Comparison of ENCODE assay signal across 9 cellular contexts in the genomic region with DNA sequence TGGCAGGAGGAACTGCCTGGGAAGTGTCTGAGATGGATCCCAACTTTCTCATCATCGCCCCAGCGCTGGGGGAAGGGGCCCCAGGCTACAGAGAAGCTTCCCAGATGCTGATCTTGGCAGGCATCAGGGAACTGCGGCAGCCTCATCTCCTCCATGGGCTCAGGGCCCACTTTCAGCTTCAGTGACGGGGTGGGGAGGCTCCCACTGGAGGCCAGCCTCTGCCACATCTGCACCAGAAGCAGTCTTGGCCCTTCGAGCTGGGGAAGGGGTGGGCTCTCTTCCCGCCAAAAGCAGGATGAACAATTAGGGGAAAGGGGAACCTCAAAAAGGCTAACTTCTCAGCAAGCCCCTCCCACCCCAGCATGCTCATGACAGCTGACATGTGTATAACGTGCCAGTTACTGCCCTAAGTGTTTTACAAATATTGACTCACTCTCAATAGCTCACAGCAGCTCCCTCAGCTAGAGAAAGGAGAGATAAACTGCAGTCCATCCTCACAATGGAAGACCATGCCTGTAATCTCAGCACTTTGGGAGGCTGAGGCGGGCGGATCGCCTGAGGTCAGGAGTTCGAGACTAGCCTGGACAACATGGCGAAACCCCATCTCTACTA. TPM values are rescaled to one million over a fixed set of nuclear protein-coding genes. Genes with fewer than 3 reads are reported as not detected.
DNase-seq lines count a peak whose midpoint lies in the region; TF ChIP-seq lines count a peak whose summit lies in the region.
"Had no signal": no experiment of that assay in that cellular context is flagged by ENCODE, and none has a peak within 500 bp of the region (broad histone marks: within the 10 kb centered on the region; RNA-seq: fewer than 3 reads in every experiment).

No MANE protein-coding gene starts in this region.

- no peaks in the 10 kb centered on the region for H3K36me3 ChIP-seq in GM23248 (ENCODE audit: low read depth)
- no peaks in the 10 kb centered on the region for H3K36me3 ChIP-seq in SK-N-SH (replicated peaks in 1 of 2; ENCODE audit: control insufficient read depth in 1 of 2, insufficient read depth in 2 of 2, low read length in 1 of 2)
- H3K36me3 ChIP-seq in spleen, result no peaks in the 10 kb centered on the region
- H3K36me3 ChIP-seq: HAP-1 had no signal

- DNase-seq in GM23248 (peak; percentile 83), NCI-H748 (lab: John Stamatoyannopoulos, UW; ENCODE audit: unreplicated experiment) (peak; percentile 88), fibroblast of the conjunctiva (ENCODE audit: low read depth) (peak; percentile 89), SK-N-SH (no peak), anterior cingulate cortex (lab: John Stamatoyannopoulos, UW) (no peak), spleen (no peak)
- no peak for DNase-seq in effector CD8-positive, alpha-beta T cell (lab: John Stamatoyannopoulos, UW)

- TF ChIP-seq CTCF in SK-N-SH (IDR thresholded peaks at IDR 0.05) (no peak), spleen (IDR thresholded peaks at IDR 0.05 in 8 of 11, conservative IDR thresholded peaks at IDR 0.05 in 3 of 11) (no peak)

- POLR2A ChIA-PET in SK-N-SH (lab: Yijun Ruan, JAX), result interaction anchor here (1.2 kb wide), 1 partner anchor 12 kb away, joined by 4 read pairs; no protein-coding TSS in a partner anchor

- no peak overlapping the region for H3K4me3 ChIP-seq in GM23248
- no peak overlapping the region for H3K4me3 ChIP-seq in skin epidermis
- H3K4me3 ChIP-seq in SK-N-SH (ENCODE audit: low read depth in 2 of 2, low read length in 1 of 2), result no peak overlapping the region
- H3K4me3 ChIP-seq in spleen, result no peak overlapping the region
- H3K4me3 ChIP-seq: HAP-1 had no signal

- peaks cover 10% of the 10 kb centered on the region; the same call in 1 of the 2 replicates for H3K4me1 ChIP-seq in GM23248 (ENCODE audit: insufficient read depth)
- peaks cover 0 to 6% of the 10 kb centered on the region in 2 experiments; a peak in 1 of 4 replicates for H3K4me1 ChIP-seq in SK-N-SH (ENCODE audit: control insufficient read depth in 1 of 2, insufficient read depth in 2 of 2, low read depth in 1 of 2, low read length in 1 of 2)
- H3K4me1 ChIP-seq in spleen, result peaks cover 11 to 51% (median 22%) of the 10 kb centered on the region in 6 donors
- H3K4me1 ChIP-seq: HAP-1 had no signal

- no peaks in the 10 kb centered on the region for H4K20me1 ChIP-seq in GM23248 (ENCODE audit: insufficient read depth)
- no peaks in the 10 kb centered on the region for H4K20me1 ChIP-seq in SK-N-SH (ENCODE audit: insufficient read depth)

- no peak for TF ChIP-seq RAD21 in SK-N-SH (IDR thresholded peaks at IDR 0.05; ENCODE audit: low read length)

- no peak for TF ChIP-seq POLR2A in spleen (IDR thresholded peaks at IDR 0.05)

- H2AFZ ChIP-seq in GM23248 (peak overlapping the region; percentile 66), SK-N-SH (ENCODE audit: low read depth) (no peak overlapping the region)

- H3F3A ChIP-seq in GM23248 (ENCODE audit: insufficient read depth) (peaks cover 7% of the 10 kb centered on the region; the same call in 1 of the 2 replicates), SK-N-SH (replicated peaks; ENCODE audit: insufficient read depth) (no peaks in the 10 kb centered on the region)

- CTCF ChIA-PET in SK-N-SH (lab: Yijun Ruan, JAX), result interaction anchor here (0.6 to 1.3 kb wide), 2 partner anchors 12 to 697 kb away, joined by 3 to 8 read pairs; no protein-coding TSS in a partner anchor

- no peak for TF ChIP-seq EP300 in SK-N-SH (IDR thresholded peaks at IDR 0.05; ENCODE audit: borderline replicate concordance in 1 of 2, low read depth in 1 of 2, low read length in 1 of 2)

- peak overlapping the region; percentile 47 for H3K9ac ChIP-seq in GM23248
- no peak overlapping the region for H3K9ac ChIP-seq in SK-N-SH

- H3K4me2 ChIP-seq in GM23248 (ENCODE audit: unreplicated experiment) (no peak overlapping the region), SK-N-SH (no peak overlapping the region)

- no peaks in the 10 kb centered on the region for H3K9me3 ChIP-seq in GM23248 (ENCODE audit: low read depth)
- no peaks in the 10 kb centered on the region for H3K9me3 ChIP-seq in SK-N-SH
- H3K9me3 ChIP-seq in spleen, result no peaks in the 10 kb centered on the region
- H3K9me3 ChIP-seq: HAP-1 had no signal

- 13 to 23% methylated on average over 11 to 12 of the region's 12 CpGs for WGBS in GM23248 (ENCODE audit: low coverage in 1 of 2, low lambda C conversion rate in 2 of 2, missing lambda C conversion rate in 2 of 2), 2 experiments
- WGBS in SK-N-SH (ENCODE audit: low lambda C conversion rate), result 87% methylated on average over 7 of the region's 12 CpGs
- WGBS in spleen, 5 donors, result 72 to 83% (median 76%) methylated on average over 9 to 12 of the region's 12 CpGs

- H3K27ac ChIP-seq in GM23248 (peak overlapping the region; percentile 67), skin epidermis (peak overlapping the region in 13 of 21 experiments; percentile 16 to 71 (median 46)), SK-N-SH (ENCODE audit: low read depth in 2 of 2, low read length in 1 of 2) (no peak overlapping the region), spleen (peak overlapping the region in 1 of 8 donors; percentile 11)

- no peaks in the 10 kb centered on the region for H3K79me2 ChIP-seq in GM23248 (ENCODE audit: insufficient read depth)
- no peaks in the 10 kb centered on the region for H3K79me2 ChIP-seq in SK-N-SH (ENCODE audit: insufficient read depth)

- H3K27me3 ChIP-seq in GM23248 (replicated peaks; ENCODE audit: insufficient read depth) (no peaks in the 10 kb centered on the region), SK-N-SH (ENCODE audit: insufficient read depth) (no peaks in the 10 kb centered on the region), spleen (replicated peaks in 1 of 7) (no peaks in the 10 kb centered on the region)

- H3K9me2 ChIP-seq in GM23248 (ENCODE audit: insufficient read depth), result no peaks in the 10 kb centered on the region
- no peaks in the 10 kb centered on the region for H3K9me2 ChIP-seq in SK-N-SH

- in situ Hi-C loops in GM23248 (cut with MboI), result loop anchor here (25.0 kb wide), 1 partner anchor 301 kb away; a partner anchor contains a TSS

- intact Hi-C loops in spleen (cut with DNase I; ENCODE audit: low total_unique reads), result no loop called here

TF ChIP-seq in SK-N-SH, 30 proteins besides CTCF, POLR2A, EP300 and RAD21:
- TF ChIP-seq, protein P1, sequence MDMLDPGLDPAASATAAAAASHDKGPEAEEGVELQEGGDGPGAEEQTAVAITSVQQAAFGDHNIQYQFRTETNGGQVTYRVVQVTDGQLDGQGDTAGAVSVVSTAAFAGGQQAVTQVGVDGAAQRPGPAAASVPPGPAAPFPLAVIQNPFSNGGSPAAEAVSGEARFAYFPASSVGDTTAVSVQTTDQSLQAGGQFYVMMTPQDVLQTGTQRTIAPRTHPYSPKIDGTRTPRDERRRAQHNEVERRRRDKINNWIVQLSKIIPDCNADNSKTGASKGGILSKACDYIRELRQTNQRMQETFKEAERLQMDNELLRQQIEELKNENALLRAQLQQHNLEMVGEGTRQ (IDR thresholded peaks at IDR 0.05; ENCODE audit: borderline replicate concordance, low read depth, low read length), result no peak
- no peak for TF ChIP-seq GATA2 (CRISPR knock-in tag; IDR thresholded peaks at IDR 0.05)
- no peak for TF ChIP-seq SMC3 (IDR thresholded peaks at IDR 0.05; ENCODE audit: low read depth, low read length)
- TF ChIP-seq RXRA (IDR thresholded peaks at IDR 0.05; ENCODE audit: borderline replicate concordance, low read depth), result no peak

RNA-seq across cellular contexts. Expression of a gene that starts 7.1 kb away (rescaled TPM):
- 20.3 and 24.9 TPM in 2 replicates for total RNA-seq in GM23248 (2014; rRNA removed; shearing (Covaris generic))
- polyA plus RNA-seq in GM23248 (2016; fragmentation: Nextera tagmentation; extraction: Ambion mirVana) (35.1 and 35.4 TPM in 2 replicates), SK-N-SH (2012; rRNA removed) (3.6 and 3.8 TPM in 2 replicates), spleen (1 to 10 TPM; 1.4 to 3.0 (median 1.8) TPM)
- 2.1 and 2.5 TPM in 2 replicates for polyA plus RNA-seq in SK-N-SH (2012; cell fraction: cytosol; rRNA removed)
- 3.3 and 4.4 TPM in 2 replicates for polyA plus RNA-seq in SK-N-SH (2012; cell fraction: nucleus; rRNA removed)
- 1 to 10 TPM; 1.6 to 6.1 (median 3.6) TPM for total RNA-seq in spleen

RNA-seq across cellular contexts. Expression of a gene that starts 13.7 kb away (rescaled TPM):
- total RNA-seq in GM23248 (2014; rRNA removed; shearing (Covaris generic)), result 101 and 103 TPM in 2 replicates
- 71.6 and 73.9 TPM in 2 replicates for polyA plus RNA-seq in GM23248 (2016; fragmentation: Nextera tagmentation; extraction: Ambion mirVana)
- 76.0 and 110 TPM in 2 replicates for polyA plus RNA-seq in SK-N-SH (2012; rRNA removed)
- 47.1 and 75.1 TPM in 2 replicates for polyA plus RNA-seq in SK-N-SH (2012; cell fraction: cytosol; rRNA removed)
- 101 and 137 TPM in 2 replicates for polyA plus RNA-seq in SK-N-SH (2012; cell fraction: nucleus; rRNA removed)
- total RNA-seq in spleen, result 10 to 100 TPM; 32.7 to 52.3 (median 37.2) TPM
- 10 to 100 TPM; 31.5 to 60.5 (median 46.0) TPM for polyA plus RNA-seq in spleen

RNA-seq across cellular contexts. Expression of a gene that starts 32.6 kb away (rescaled TPM):
- 21.6 and 22.3 TPM in 2 replicates for total RNA-seq in GM23248 (2014; rRNA removed; shearing (Covaris generic))
- polyA plus RNA-seq in GM23248 (2016; fragmentation: Nextera tagmentation; extraction: Ambion mirVana) (23.6 and 24.4 TPM in 2 replicates), SK-N-SH (2012; rRNA removed) (14.5 and 14.8 TPM in 2 replicates), spleen (10 to 100 TPM; 12.8 to 22.2 (median 15.1) TPM)
- 7.0 and 9.5 TPM in 2 replicates for polyA plus RNA-seq in SK-N-SH (2012; cell fraction: cytosol; rRNA removed)
- polyA plus RNA-seq in SK-N-SH (2012; cell fraction: nucleus; rRNA removed), result 27.0 and 35.4 TPM in 2 replicates
- 100 to 1,000 TPM in 5 of 7 donors, 10 to 100 TPM in 2; 84.4 to 163 (median 116) TPM for total RNA-seq in spleen

RNA-seq across cellular contexts. Expression of a gene that starts 43.5 kb away (rescaled TPM):
- 32.5 and 57.5 TPM in 2 replicates for total RNA-seq in GM23248 (2014; rRNA removed; shearing (Covaris generic))
- 91.8 and 101 TPM in 2 replicates for polyA plus RNA-seq in GM23248 (2016; fragmentation: Nextera tagmentation; extraction: Ambion mirVana)
- 46.1 and 58.3 TPM in 2 replicates for polyA plus RNA-seq in SK-N-SH (2012; rRNA removed)
- 33.8 and 37.3 TPM in 2 replicates for polyA plus RNA-seq in SK-N-SH (2012; cell fraction: cytosol; rRNA removed)
- polyA plus RNA-seq in SK-N-SH (2012; cell fraction: nucleus; rRNA removed), result 151 and 170 TPM in 2 replicates
- 100 to 1,000 TPM in 2 of 7 donors, 10 to 100 TPM in 5; 66.9 to 131 (median 77.2) TPM for total RNA-seq in spleen
- 10 to 100 TPM; 40.6 to 43.3 (median 41.1) TPM for polyA plus RNA-seq in spleen

RNA-seq across cellular contexts. Expression of a gene that starts 48.5 kb away (rescaled TPM):
- total RNA-seq in GM23248 (2014; rRNA removed; shearing (Covaris generic)), result 1.1 and 3.7 TPM in 2 replicates
- polyA plus RNA-seq in GM23248 (2016; fragmentation: Nextera tagmentation; extraction: Ambion mirVana) (0.44 and 1.3 TPM in 2 replicates), SK-N-SH (2012; rRNA removed) (0.05 TPM in 2 replicates), spleen (under 1 TPM; 0.48 to 0.57 (median 0.49) TPM)
- polyA plus RNA-seq in SK-N-SH (2012; cell fraction: cytosol; rRNA removed), result 0.03 and 0.05 TPM in 2 replicates
- polyA plus RNA-seq in SK-N-SH (2012; cell fraction: nucleus; rRNA removed), result 0.11 and 0.20 TPM in 2 replicates
- 1 to 10 TPM; 1.2 to 3.7 (median 1.6) TPM for total RNA-seq in spleen

Comparison
In these comparisons a context has a peak if more than half of its experiments do, and no peak if none do; other contexts are left out.
1. DNase-seq: peak in GM23248 (single experiment), NCI-H748 (single experiment) and fibroblast of the conjunctiva (single experiment); none in SK-N-SH (single experiment), anterior cingulate cortex (0 of 58), spleen (single experiment) and effector CD8-positive, alpha-beta T cell (single experiment).
2. H3K27ac ChIP-seq: peak in GM23248 (single experiment) and skin epidermis (13 of 21); none in SK-N-SH (0 of 2).